Comparison of ENCODE assay signal across 2 cellular contexts in genomic region chr12:98317939-98318899, GRCh38.
TF ChIP-seq lines count a peak whose summit lies in the region.

No MANE protein-coding gene starts in this region.

TF ChIP-seq in GM23338, 12 proteins besides CTCF, POLR2A, EP300 and RAD21:
- TF ChIP-seq ZNF462 (CRISPR knock-in tag; IDR thresholded peaks at IDR 0.05): no peak
- no peak for TF ChIP-seq REST (IDR thresholded peaks at IDR 0.05; ENCODE audit: unreplicated experiment)
- TF ChIP-seq NANOG (IDR thresholded peaks at IDR 0.05; ENCODE audit: borderline replicate concordance): no peak
- no peak for TF ChIP-seq EZH2 (IDR thresholded peaks at IDR 0.05; ENCODE audit: low read depth, unreplicated experiment)
- TF ChIP-seq JUNB (IDR thresholded peaks at IDR 0.05; ENCODE audit: unreplicated experiment): no peak
- no peak for TF ChIP-seq ZNF114 (CRISPR knock-in tag; IDR thresholded peaks at IDR 0.05)
- TF ChIP-seq EZH2phosphoT487 (IDR thresholded peaks at IDR 0.05; ENCODE audit: unreplicated experiment): no peak

TF ChIP-seq in GM12878, 131 proteins besides CTCF, POLR2A, EP300 and RAD21 (continued from another document):
- no peak for TF ChIP-seq SKIL (IDR thresholded peaks at IDR 0.05; ENCODE audit: low read depth, poor library complexity, severe bottlenecking)
- no peak for TF ChIP-seq PAX5 (IDR thresholded peaks at IDR 0.05; ENCODE audit: borderline replicate concordance, low read depth, low read length)
- peak; percentile 33 for TF ChIP-seq MEF2B (IDR thresholded peaks at IDR 0.05; ENCODE audit: partially characterized antibody, poor library complexity, severe bottlenecking)
- 0 out of 2 replicates have a peak, but pooled peaks have one; percentile 21 for TF ChIP-seq ZNF592 (IDR thresholded peaks at IDR 0.05)
- TF ChIP-seq IKZF1 (conservative IDR thresholded peaks at IDR 0.05): peak; percentile 49
- peak; percentile 58 for TF ChIP-seq MTA2 (IDR thresholded peaks at IDR 0.05; ENCODE audit: low read depth)
- TF ChIP-seq ATF7 (IDR thresholded peaks at IDR 0.05; ENCODE audit: low read depth): no peak
- no peak for TF ChIP-seq TBL1XR1 (IDR thresholded peaks at IDR 0.05; ENCODE audit: low read depth, low read length)
- 0 out of 2 replicates have a peak, but pooled peaks have one; percentile 40 for TF ChIP-seq SMARCA5 (IDR thresholded peaks at IDR 0.05)
- peak; percentile 29; the same call in 1 of the 2 replicates for TF ChIP-seq DPF2 (IDR thresholded peaks at IDR 0.05)
- peak; percentile 10 to 26; a peak in 2 of 4 replicates for TF ChIP-seq IKZF2 (IDR thresholded peaks at IDR 0.05)
- TF ChIP-seq NFXL1 (IDR thresholded peaks at IDR 0.05; ENCODE audit: borderline replicate concordance): no peak
